In the genomic region with DNA sequence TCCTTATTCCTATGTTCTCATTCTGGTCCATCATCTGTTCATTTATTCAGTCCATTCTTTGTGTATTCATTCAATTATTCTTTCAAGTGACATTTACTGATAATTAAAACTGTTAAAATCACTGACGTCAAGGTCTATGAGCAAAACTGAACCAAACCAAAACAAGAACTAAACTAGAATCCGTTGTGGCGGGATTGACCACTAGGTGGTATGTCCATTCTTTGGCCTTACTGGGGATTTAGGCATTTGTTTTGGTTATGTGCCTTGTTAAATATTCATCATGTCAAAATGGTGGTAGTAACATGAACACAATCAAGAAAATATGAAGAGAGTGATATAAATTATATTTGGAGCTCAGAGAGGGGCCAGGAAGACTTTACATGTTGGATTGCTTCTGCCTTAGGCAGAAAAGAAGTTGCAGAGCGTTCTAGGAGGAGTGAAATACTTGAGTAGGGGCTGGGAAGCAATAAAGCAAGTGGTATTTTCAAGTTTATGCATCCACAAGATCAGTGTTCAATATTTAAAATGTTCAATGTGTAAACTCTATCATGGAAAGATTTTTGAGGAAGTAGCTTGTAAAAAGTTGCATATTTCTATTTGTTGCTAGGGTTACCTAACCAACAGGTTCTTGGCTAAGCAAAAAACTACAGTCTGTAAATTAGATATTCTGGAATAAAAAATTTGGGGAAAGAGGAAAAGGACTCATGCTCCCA, we compare ENCODE assay signal across 14 cellular contexts.
DNase-seq lines count a peak whose midpoint lies in the region; ATAC-seq and TF ChIP-seq lines count a peak whose summit lies in the region.
"Had no signal": no experiment of that assay in that cellular context is flagged by ENCODE, and none has a peak within 500 bp of the region (broad histone marks: within the 10 kb centered on the region; RNA-seq: fewer than 3 reads in every experiment).

No MANE protein-coding gene starts in this region.

- H4K20me1 ChIP-seq in OCI-LY7 (ENCODE audit: insufficient read depth, low read length) (no peaks in the 10 kb centered on the region), osteoblast (ENCODE audit: insufficient read depth, low read length) (no peaks in the 10 kb centered on the region)

- CTCF ChIA-PET in OCI-LY7 (lab: Charles Lee; ENCODE audit: unreplicated experiment), result no interaction called here

- 0 out of 3 replicates have a peak, but pooled peaks have one; percentile 9 for TF ChIP-seq CTCF in GM12872 (IDR thresholded peaks at IDR 0.05; ENCODE audit: insufficient read depth, low read depth, low read length)
- TF ChIP-seq CTCF in OCI-LY7 (conservative IDR thresholded peaks at IDR 0.05; ENCODE audit: low read length), result peak; percentile 39; the same call in 1 of the 2 replicates
- TF ChIP-seq CTCF in osteoblast (IDR thresholded peaks at IDR 0.05; ENCODE audit: extremely low read depth, low read depth, low read length), result peak; percentile 34

- H3K4me2 ChIP-seq in OCI-LY7 (ENCODE audit: low read length) (no peak overlapping the region), osteoblast (ENCODE audit: insufficient read depth, low read length) (no peak overlapping the region)
- H3K4me2 ChIP-seq: KMS-11 had no signal

- H3K79me2 ChIP-seq in OCI-LY7 (ENCODE audit: insufficient read depth, low read depth, low read length) (no peaks in the 10 kb centered on the region), osteoblast (ENCODE audit: insufficient read depth, low read length) (peaks cover 10% of the 10 kb centered on the region)

- POLR2A ChIA-PET in OCI-LY7 (lab: Charles Lee), result no interaction called here

- H3K36me3 ChIP-seq in OCI-LY7 (ENCODE audit: insufficient read depth, low read length) (no peaks in the 10 kb centered on the region), osteoblast (ENCODE audit: insufficient read depth, low read length) (no peaks in the 10 kb centered on the region)
- H3K36me3 ChIP-seq: HAP-1 had no signal

- in situ Hi-C loops in KBM-7 (cut with MboI; ENCODE audit: low pct_unique_long_range_greater_than_20kb, low sequenced_read_pairs), result no loop called here

- H3K9me3 ChIP-seq in OCI-LY7 (ENCODE audit: low read length) (no peaks in the 10 kb centered on the region), osteoblast (ENCODE audit: low read depth, low read length) (no peaks in the 10 kb centered on the region)
- H3K9me3 ChIP-seq: HAP-1 had no signal

- no TSS peak for BruUV-seq in OCI-LY7 (replicated peaks; lab: Mats Ljungman, UMichigan)

- no peak overlapping the region for H3K4me3 ChIP-seq in OCI-LY7 (ENCODE audit: low read depth, low read length, poor library complexity, severe bottlenecking)
- H3K4me3 ChIP-seq in osteoblast (ENCODE audit: insufficient read depth, low read length), result no peak overlapping the region
- H3K4me3 ChIP-seq: HAP-1 had no signal

- H3K27ac ChIP-seq in OCI-LY7 (ENCODE audit: low read depth, low read length, poor library complexity, severe bottlenecking), result no peak overlapping the region
- peak overlapping the region; percentile 31 for H3K27ac ChIP-seq in osteoblast (ENCODE audit: low read depth, low read length)
- H3K27ac ChIP-seq: KMS-11 had no signal

- H3K9me2 ChIP-seq in OCI-LY7 (ENCODE audit: insufficient read depth, low read length), result no peaks in the 10 kb centered on the region

- H2AFZ ChIP-seq in OCI-LY7 (ENCODE audit: low read length) (no peak overlapping the region), osteoblast (ENCODE audit: low read length) (no peak overlapping the region)

- intact Hi-C loops in OCI-LY7 (cut with micrococcal nuclease; ENCODE audit: unreplicated experiment), result no loop called here

- DNase-seq in OCI-LY7 (ENCODE audit: low spot score) (no peak), dermis microvascular lymphatic vessel endothelial cell (ENCODE audit: low read depth in 2 of 2) (peak; percentile 48 to 49), osteoblast (ENCODE audit: insufficient read length, low spot score, missing footprints) (no peak), KBM-7 (no peak), Ammon's horn (ENCODE audit: low spot score) (no peak)
- no peak for DNase-seq in stimulated activated naive CD4-positive, alpha-beta T cell (lab: John Stamatoyannopoulos, UW)
- DNase-seq: activated B cell treated with CpG ODN at 0.5 μM for 24 hours; activated T-cell treated with anti-CD3 and anti-CD28 coated beads, Interleukin-2, amount 50 U/mL, for 72 hours; SHP77 had no signal

- no peak for ATAC-seq in HG02884 (IDR thresholded peaks at IDR 0.05; ENCODE audit: unreplicated experiment)
- ATAC-seq: activated T-cell treated with anti-CD3 and anti-CD28 coated beads, Interleukin-2, amount 50 U/mL, for 72 hours; esophagus mucosa had no signal

- H3K27me3 ChIP-seq in osteoblast (ENCODE audit: insufficient read depth, low read length), result no peaks in the 10 kb centered on the region

- no peaks in the 10 kb centered on the region for H3K4me1 ChIP-seq in OCI-LY7 (ENCODE audit: insufficient read depth, low read length, poor library complexity, severe bottlenecking)
- H3K4me1 ChIP-seq in osteoblast (ENCODE audit: insufficient read depth, low read length), result peaks cover 22% of the 10 kb centered on the region
- H3K4me1 ChIP-seq: HAP-1 had no signal

Comparison
In these comparisons a context has a peak if more than half of its experiments do, and no peak if none do; other contexts are left out.
1. DNase-seq: peak in dermis microvascular lymphatic vessel endothelial cell (2 of 2); none in OCI-LY7 (single experiment), osteoblast (single experiment), stimulated activated naive CD4-positive, alpha-beta T cell (0 of 6), KBM-7 (single experiment) and Ammon's horn (single experiment).
2. Peak in every context shown above with its lines, with median percentiles within 50 percentile points of each other: CTCF ChIP-seq.